13 cellular contexts compared by ENCODE assay signal in the genomic region with DNA sequence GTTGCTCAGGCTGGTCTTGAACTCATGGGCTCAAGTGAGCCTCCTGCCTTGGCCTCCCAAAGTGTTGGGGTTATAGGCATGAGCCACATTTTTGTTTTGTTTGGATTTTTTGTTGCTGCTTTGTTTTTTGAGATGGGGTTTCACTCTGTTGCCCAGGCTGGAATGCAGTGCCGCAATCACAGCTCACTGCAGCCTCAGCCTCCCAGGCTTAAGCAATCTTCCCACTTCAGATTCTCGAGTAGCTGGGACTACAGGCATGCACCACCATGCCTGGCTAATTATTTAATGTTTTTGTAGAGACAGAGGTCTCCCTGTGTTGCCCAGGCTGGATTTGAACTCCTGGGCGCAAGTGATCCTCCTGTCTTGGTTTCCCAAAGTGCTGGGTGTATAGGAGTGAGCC.
"Had no signal": no experiment of that assay in that cellular context is flagged by ENCODE, and none has a peak within 500 bp of the region (broad histone marks: within the 10 kb centered on the region; RNA-seq: fewer than 3 reads in every experiment).

No MANE protein-coding gene starts in this region.

- H3K36me3 ChIP-seq: ovary, tibial nerve, WERI-Rb-1 had no signal

- H3K27me3 ChIP-seq: foreskin keratinocyte, ovary, tibial nerve had no signal

- H3K27ac ChIP-seq: ovary, tibial nerve, WERI-Rb-1 had no signal

- H3K4me1 ChIP-seq: tibial nerve had no signal

- H3K9me3 ChIP-seq: ovary, tibial nerve had no signal

- ATAC-seq: activated T-cell treated with anti-CD3 and anti-CD28 coated beads, Interleukin-2, amount 50 U/mL, for 72 hours; effector memory CD8-positive, alpha-beta T cell; foreskin keratinocyte had no signal

- DNase-seq: activated CD4-positive, alpha-beta T cell treated with anti-CD3 and anti-CD28 coated beads, Interleukin-2, amount 50 U/mL, for 48 hours; activated gamma-delta T cell; activated T-cell treated with anti-CD3 and anti-CD28 coated beads, Interleukin-2, amount 50 U/mL, for 72 hours; cerebellar nuclear complex; dermis blood vessel endothelial cell; effector memory CD8-positive, alpha-beta T cell; glutamatergic neuron; midbrain; ovary; stimulated activated CD4-positive, alpha-beta T cell treated with anti-CD3 and anti-CD28 coated beads, Interleukin-4, amount 100 ng/mL, for 1 hour; WERI-Rb-1 had no signal

- H3K4me3 ChIP-seq: ovary, tibial nerve had no signal
